8 cellular contexts compared by ENCODE assay signal in genomic region chr3:134406331-134407246, GRCh38. TPM values are rescaled to one million over a fixed set of nuclear protein-coding genes. Genes with fewer than 3 reads are reported as not detected.
DNase-seq lines count a peak whose midpoint lies in the region; ATAC-seq and TF ChIP-seq lines count a peak whose summit lies in the region.

No MANE protein-coding gene starts in this region.

- H3K27ac ChIP-seq in left lung (no peak overlapping the region), thoracic aorta (no peak overlapping the region)

- intact Hi-C loops in left lung (cut with DNase I): no loop called here

- H3K4me3 ChIP-seq in AG04449 (ENCODE audit: low read depth, low read length) (peak overlapping the region; percentile 38), choroid plexus epithelial cell (ENCODE audit: low read depth, low read length) (peak overlapping the region; percentile 52), left lung (peak overlapping the region; percentile 30 to 33), thoracic aorta (peak overlapping the region; percentile 72)

- DNase-seq in AG04449 (ENCODE audit: low read depth, low spot score) (no peak), NCI-H2081 treated with DMSO at 0.1 percent for 48 hours (lab: John Stamatoyannopoulos, UW) (peak; percentile 19), choroid plexus epithelial cell (ENCODE audit: low read depth) (no peak), left lung (peak; percentile 51 to 83), thoracic aorta (ENCODE audit: low spot score) (no peak), NCI-H226 (no peak), DMS114 treated with DMSO at 0.1 percent for 48 hours (lab: John Stamatoyannopoulos, UW; ENCODE audit: unreplicated experiment) (no peak)

- CTCF ChIA-PET in AG04449 (lab: Yijun Ruan, JAX): no interaction called here

- H3K9me3 ChIP-seq in left lung (peaks cover 0 to 13% of the 10 kb centered on the region in 2 donors), thoracic aorta (no peaks in the 10 kb centered on the region)

- POLR2A ChIA-PET in AG04449 (lab: Yijun Ruan, JAX): interaction anchor here (1.4 kb wide), 1 partner anchor 32 kb away, joined by 4 read pairs; the partner anchor contains the start of gene AMOTL2

- H3K27me3 ChIP-seq in left lung: peaks cover 0 to 33% of the 10 kb centered on the region in 2 donors
- H3K27me3 ChIP-seq in thoracic aorta (replicated peaks; ENCODE audit: insufficient read depth): no peaks in the 10 kb centered on the region

- peaks cover 6 to 10% of the 10 kb centered on the region in 2 donors for H3K4me1 ChIP-seq in left lung
- peaks cover 0 to 15% of the 10 kb centered on the region in 2 donors for H3K4me1 ChIP-seq in thoracic aorta (ENCODE audit: control insufficient read depth in 1 of 2, low read depth in 2 of 2)

- no peaks in the 10 kb centered on the region for H3K36me3 ChIP-seq in left lung
- H3K36me3 ChIP-seq in thoracic aorta: no peaks in the 10 kb centered on the region

- peak; percentile 88 for ATAC-seq in left lung
- ATAC-seq in thoracic aorta (ENCODE audit: insufficient number of reproducible peaks, low FRiP score, low read depth): no peak
- no peak for ATAC-seq in HG02981 (IDR thresholded peaks at IDR 0.05; ENCODE audit: unreplicated experiment)

- TF ChIP-seq CTCF in AG04449 (IDR thresholded peaks at IDR 0.05; ENCODE audit: insufficient read depth, low read length, missing control alignments) (no peak), choroid plexus epithelial cell (conservative IDR thresholded peaks at IDR 0.05; ENCODE audit: low read depth, low read length) (no peak), left lung (IDR thresholded peaks at IDR 0.05) (no peak), thoracic aorta (IDR thresholded peaks at IDR 0.05) (no peak)

RNA-seq across cellular contexts. Expression of gene AMOTL2, which starts 32.3 kb away (rescaled TPM):
- total RNA-seq in left lung (100 to 1,000 TPM in 1 of 2 donors, 10 to 100 TPM in 1; 69.2 to 106 TPM), thoracic aorta (100 to 1,000 TPM in 1 of 2 donors, 10 to 100 TPM in 1; 62.4 to 161 TPM)

Comparison
In these comparisons a context has a peak if more than half of its experiments do, and no peak if none do; other contexts are left out.
1. DNase-seq: peak in NCI-H2081 treated with DMSO at 0.1 percent for 48 hours (single experiment) and left lung (2 of 2); none in AG04449 (single experiment), choroid plexus epithelial cell (single experiment), thoracic aorta (single experiment), NCI-H226 (single experiment) and DMS114 treated with DMSO at 0.1 percent for 48 hours (single experiment).
2. Peak in every context shown above with its lines, with median percentiles within 50 percentile points of each other: H3K4me3 ChIP-seq.